In genomic region chr1:1858382-1859086, GRCh38 we compare ENCODE assay signal across 8 cellular contexts. TPM values are rescaled to one million over a fixed set of nuclear protein-coding genes. Genes with fewer than 3 reads are reported as not detected.
DNase-seq lines count a peak whose midpoint lies in the region; ATAC-seq, FAIRE-seq and TF ChIP-seq lines count a peak whose summit lies in the region.

No MANE protein-coding gene starts in this region.

- ATAC-seq in activated naive CD4-positive, alpha-beta T cell treated with anti-CD3 and anti-CD28 coated beads, Interleukin-2, amount 50 U/mL, for 72 hours = no peak
- peak; percentile 88 for ATAC-seq in K562
- ATAC-seq in sciatic nerve = peak; percentile 92
- ATAC-seq in HG02938 (IDR thresholded peaks at IDR 0.05; ENCODE audit: unreplicated experiment) = no peak

- H3K36me3 ChIP-seq in OCI-LY3 (replicated peaks; ENCODE audit: low read depth, low read length) (peaks cover 17% of the 10 kb centered on the region), K562 (ENCODE audit: control insufficient read depth, insufficient read depth, low read length) (peaks cover 31% of the 10 kb centered on the region), right atrium auricular region (no peaks in the 10 kb centered on the region)

- H2AFZ ChIP-seq in OCI-LY3 (ENCODE audit: low read depth, low read length) (no peak overlapping the region), K562 (ENCODE audit: low read depth, low read length) (no peak overlapping the region)

- in situ Hi-C loops in K562 (cut with MboI) = no loop called here

- H3K4me1 Mint-ChIP-seq in activated naive CD4-positive, alpha-beta T cell treated with anti-CD3 and anti-CD28 coated beads, Interleukin-2, amount 10 ng/mL, durations not matched to agents 7 days and 5 days = peaks cover 43% of the 10 kb centered on the region

- intact Hi-C loops in K562 (cut with micrococcal nuclease) = loop anchor here (2.0 kb wide), 1 partner anchor 48 kb away; no protein-coding TSS in a partner anchor
- intact Hi-C loops in sciatic nerve (cut with DNase I) = no loop called here

- H3K4me1 ChIP-seq in OCI-LY3 (ENCODE audit: low read length) (peaks cover 45% of the 10 kb centered on the region), K562 (replicated peaks in 1 of 2; ENCODE audit: control insufficient read depth in 2 of 2, insufficient read depth in 2 of 2, low read length in 2 of 2) (peaks cover 22 to 24% of the 10 kb centered on the region in 2 experiments; a peak in 4 of 5 replicates), right atrium auricular region (peaks cover 0 to 86% of the 10 kb centered on the region in 2 donors)

- POLR2A ChIA-PET in K562 (lab: Yijun Ruan, JAX) = interaction anchor here (0.7 to 1.3 kb wide), 9 partner anchors 9 to 29 kb away, joined by 3 to 6 read pairs (median 4); no protein-coding TSS in a partner anchor

- H3K9me1 ChIP-seq in K562 (ENCODE audit: control insufficient read depth, insufficient read depth, low read length) = peaks cover 11% of the 10 kb centered on the region

- H3K4me3 ChIP-seq in OCI-LY3 (ENCODE audit: low read length) (no peak overlapping the region), K562 (no peak overlapping the region), right atrium auricular region (peak overlapping the region in 1 of 2 donors; percentile 16)

- H3K27ac ChIP-seq in OCI-LY3 (ENCODE audit: low read length) (no peak overlapping the region), K562 (ENCODE audit: extremely low read depth, low read depth, low read length) (no peak overlapping the region; the same call in 2 of the 3 replicates), right atrium auricular region (peak overlapping the region; percentile 72 to 82)

- no peak for TF ChIP-seq POLR2A in K562 (conservative IDR thresholded peaks at IDR 0.05)

- H3K9me3 ChIP-seq in OCI-LY3 (ENCODE audit: insufficient read depth, low read length) (no peaks in the 10 kb centered on the region), K562 (replicated peaks; ENCODE audit: control insufficient read depth, insufficient read depth, low read depth, low read length) (no peaks in the 10 kb centered on the region), right atrium auricular region (no peaks in the 10 kb centered on the region)

- H3K4me2 ChIP-seq in OCI-LY3 (ENCODE audit: low read length) (peak overlapping the region; percentile 79), K562 (ENCODE audit: insufficient read depth, low read length) (peak overlapping the region; percentile 9; the same call in 1 of the 2 replicates)

- H3K9ac ChIP-seq in OCI-LY3 (ENCODE audit: low read length) (no peak overlapping the region), K562 (ENCODE audit: insufficient read depth in 1 of 2, low read depth in 2 of 2, low read length in 2 of 2) (no peak overlapping the region; a peak in 1 of 4 replicates)

- peak overlapping the region; percentile 62 for H3K27ac Mint-ChIP-seq in activated naive CD4-positive, alpha-beta T cell treated with anti-CD3 and anti-CD28 coated beads, Interleukin-2, amount 10 ng/mL, durations not matched to agents 7 days and 5 days
- peak overlapping the region in 1 of 2 donors; percentile 84 for H3K27ac Mint-ChIP-seq in activated naive CD4-positive, alpha-beta T cell treated with anti-CD3 and anti-CD28 coated beads, Interleukin-2, amount 50 U/mL, for 72 hours

- 28% methylated on average over 9 of the region's 9 CpGs for WGBS in K562 (ENCODE audit: insufficient coverage, low coverage, missing lambda C conversion rate)

- H3K27me3 Mint-ChIP-seq in activated naive CD4-positive, alpha-beta T cell treated with anti-CD3 and anti-CD28 coated beads, Interleukin-2, amount 10 ng/mL, durations not matched to agents 7 days and 5 days = no peaks in the 10 kb centered on the region

- H3K36me3 Mint-ChIP-seq in activated naive CD4-positive, alpha-beta T cell treated with anti-CD3 and anti-CD28 coated beads, Interleukin-2, amount 10 ng/mL, durations not matched to agents 7 days and 5 days = peaks cover 9% of the 10 kb centered on the region
- H3K36me3 Mint-ChIP-seq in activated naive CD4-positive, alpha-beta T cell treated with anti-CD3 and anti-CD28 coated beads, Interleukin-2, amount 50 U/mL, for 72 hours = no peaks in the 10 kb centered on the region

- H3K9me3 Mint-ChIP-seq in activated naive CD4-positive, alpha-beta T cell treated with anti-CD3 and anti-CD28 coated beads, Interleukin-2, amount 10 ng/mL, durations not matched to agents 7 days and 5 days = no peaks in the 10 kb centered on the region
- H3K9me3 Mint-ChIP-seq in activated naive CD4-positive, alpha-beta T cell treated with anti-CD3 and anti-CD28 coated beads, Interleukin-2, amount 50 U/mL, for 72 hours = no peaks in the 10 kb centered on the region

- TF ChIP-seq RAD21 in K562 (CRISPR knock-in tag; conservative IDR thresholded peaks at IDR 0.05 in 1 of 2, IDR thresholded peaks at IDR 0.05 in 1 of 2) = peak in 1 of 2 experiments; percentile 63; a peak in 3 of 4 replicates

- H3K79me2 ChIP-seq in OCI-LY3 (ENCODE audit: low read length) (peaks cover 100% of the 10 kb centered on the region), K562 (ENCODE audit: control insufficient read depth, insufficient read depth, low read length) (peaks cover 95% of the 10 kb centered on the region)

- peak; percentile 14 for TF ChIP-seq CTCF in OCI-LY3 (IDR thresholded peaks at IDR 0.05; ENCODE audit: low read depth, low read length)
- peak; percentile 56 to 78 (median 68) for TF ChIP-seq CTCF in K562 (IDR thresholded peaks at IDR 0.05 in 2 of 3, conservative IDR thresholded peaks at IDR 0.05 in 1 of 3; ENCODE audit: insufficient read depth in 2 of 3, low read depth in 1 of 3, low read length in 3 of 3)
- TF ChIP-seq CTCF in right atrium auricular region (IDR thresholded peaks at IDR 0.05) = peak in 1 of 2 donors; percentile 59

- FAIRE-seq in K562 (lab: Jason Lieb, UNC) = peak; percentile 87

- peaks cover 100% of the 10 kb centered on the region for H4K20me1 ChIP-seq in OCI-LY3 (ENCODE audit: insufficient read depth, low read length)
- H4K20me1 ChIP-seq in K562 (replicated peaks; ENCODE audit: control insufficient read depth, insufficient read depth, low read length) = peaks cover 36% of the 10 kb centered on the region

- peak; percentile 55; the same call in 1 of the 2 replicates for TF ChIP-seq EP300 in K562 (IDR thresholded peaks at IDR 0.05; ENCODE audit: low read length)

- no TSS peak for BruUV-seq in K562 (replicated peaks; lab: Mats Ljungman, UMichigan)

- H3K27me3 ChIP-seq in OCI-LY3 (ENCODE audit: low read depth, low read length) (no peaks in the 10 kb centered on the region), K562 (ENCODE audit: control insufficient read depth in 2 of 2, insufficient read depth in 2 of 2, low read length in 2 of 2) (no peaks in the 10 kb centered on the region), right atrium auricular region (no peaks in the 10 kb centered on the region)

- no peak overlapping the region for H3K4me3 Mint-ChIP-seq in activated naive CD4-positive, alpha-beta T cell treated with anti-CD3 and anti-CD28 coated beads, Interleukin-2, amount 10 ng/mL, durations not matched to agents 7 days and 5 days

- CTCF ChIA-PET in activated naive CD4-positive, alpha-beta T cell treated with anti-CD3 and anti-CD28 coated beads, Interleukin-2, amount 10 ng/mL, durations not matched to agents 7 days and 5 days (lab: Charles Lee) = interaction anchor here (0.7 to 1.2 kb wide), 2 partner anchors 11 to 47 kb away, joined by 3 to 4 read pairs; no protein-coding TSS in a partner anchor
- CTCF ChIA-PET in K562 (lab: Yijun Ruan, JAX; ENCODE audit: low intra/inter-chr PET ratio) = interaction anchor here (0.6 to 1.4 kb wide), 3 partner anchors 48 to 67 kb away, joined by 3 to 4 read pairs (median 4); no protein-coding TSS in a partner anchor

- peak; percentile 37 for DNase-seq in activated naive CD4-positive, alpha-beta T cell treated with anti-CD3 and anti-CD28 coated beads, Interleukin-2, amount 10 ng/mL, durations not matched to agents 7 days and 5 days
- DNase-seq in activated naive CD4-positive, alpha-beta T cell treated with anti-CD3 and anti-CD28 coated beads, Interleukin-2, amount 50 U/mL, for 72 hours (ENCODE audit: low spot score in 2 of 2) = no peak
- DNase-seq in K562 (ENCODE audit: extremely low read depth in 1 of 4, low spot score in 3 of 4) = peak; percentile 70 to 89 (median 78)
- DNase-seq in right atrium auricular region (ENCODE audit: low spot score) = peak; percentile 94
- peak; percentile 72 for DNase-seq in sciatic nerve (ENCODE audit: low spot score)
- no peak for DNase-seq in stimulated activated CD4-positive, alpha-beta T cell treated with anti-CD3 and anti-CD28 coated beads, Interleukin-12 subunit alpha, Interleukin-12 subunit beta, amount 100 ng/mL, for 4 hours

RNA-seq across cellular contexts. Expression of gene GNB1, which starts 32.4 kb away (rescaled TPM):
- 100 to 1,000 TPM; 267 to 358 TPM for total RNA-seq in activated naive CD4-positive, alpha-beta T cell treated with anti-CD3 and anti-CD28 coated beads, Interleukin-2, amount 50 U/mL, for 72 hours
- 190 and 209 TPM in 2 replicates for total RNA-seq in K562 (2011; cell fraction: chromatin; rRNA removed; ENCODE audit: low replicate concordance)
- total RNA-seq in K562 (2011; cell fraction: nucleolus; rRNA removed) = 83.4 and 90.4 TPM in 2 replicates
- 169 and 203 TPM in 2 replicates for total RNA-seq in K562 (2011; cell fraction: nucleoplasm; rRNA removed)
- total RNA-seq in K562 (2014; rRNA removed) (46.9 and 60.9 TPM in 2 replicates), K562 (2014; rRNA removed; fragmentation: Illumina TruSeq; extraction: Trizol) (113 and 114 TPM in 2 replicates), K562 (2015; rRNA removed; fragmentation: Illumina TruSeq; extraction: Trizol) (106 and 111 TPM in 2 replicates), K562 (2021) (289 and 309 TPM in 2 replicates), right atrium auricular region (10 to 100 TPM; 69.9 to 91.6 TPM), sciatic nerve (280 TPM)
- polyA plus RNA-seq in K562 (2011; rRNA removed) (240 and 308 TPM in 2 replicates), K562 (2014; fragmentation: Illumina TruSeq; extraction: Trizol) (293 and 388 TPM in 2 replicates), K562 (2014; fragmentation: Nextera tagmentation; extraction: Ambion mirVana) (10 to 100 TPM; 34.3 to 45.1 TPM), K562 (2014; rRNA removed) (147 and 159 TPM in 2 replicates)
- 264 and 290 TPM in 2 replicates for polyA plus RNA-seq in K562 (2011; cell fraction: cytosol; rRNA removed)
- polyA plus RNA-seq in K562 (2011; cell fraction: nucleus; rRNA removed) = 160 and 176 TPM in 2 replicates
- 213 and 306 TPM in 2 replicates for polyA plus RNA-seq in K562 (2012)
- 343 and 352 TPM in 2 replicates for polyA minus RNA-seq in K562 (2011; rRNA and poly(A)+ RNA removed)
- 206 and 275 TPM in 2 replicates for polyA minus RNA-seq in K562 (2011; cell fraction: cytosol; rRNA and poly(A)+ RNA removed)
- polyA minus RNA-seq in K562 (2011; cell fraction: nucleus; rRNA and poly(A)+ RNA removed) = 31.1 and 59.9 TPM in 2 replicates

RNA-seq across cellular contexts. Expression of gene CALML6, which starts 56.5 kb away (rescaled TPM):
- 1 to 10 TPM; 1.4 to 2.6 TPM for total RNA-seq in activated naive CD4-positive, alpha-beta T cell treated with anti-CD3 and anti-CD28 coated beads, Interleukin-2, amount 50 U/mL, for 72 hours
- 0.56 and 0.69 TPM in 2 replicates for total RNA-seq in K562 (2011; cell fraction: chromatin; rRNA removed; ENCODE audit: low replicate concordance)
- total RNA-seq in K562 (2011; cell fraction: nucleolus; rRNA removed) = 0.33 and 0.39 TPM in 2 replicates
- total RNA-seq in K562 (2011; cell fraction: nucleoplasm; rRNA removed) = not detected in 2 replicates
- total RNA-seq in K562 (2014; rRNA removed) (not detected in 2 replicates), K562 (2014; rRNA removed; fragmentation: Illumina TruSeq; extraction: Trizol) (not detected in 2 replicates), K562 (2015; rRNA removed; fragmentation: Illumina TruSeq; extraction: Trizol) (not detected in 2 replicates), K562 (2021) (not detected in 2 replicates), right atrium auricular region (not detected), sciatic nerve (0.49 TPM)
- polyA plus RNA-seq in K562 (2011; rRNA removed) (0.14 TPM in 1 of 2 replicates, not detected in the other), K562 (2014; fragmentation: Illumina TruSeq; extraction: Trizol) (not detected in 2 replicates), K562 (2014; fragmentation: Nextera tagmentation; extraction: Ambion mirVana) (not detected), K562 (2014; rRNA removed) (0.16 TPM in 1 of 2 replicates, not detected in the other)
- polyA plus RNA-seq in K562 (2011; cell fraction: cytosol; rRNA removed) = not detected in 2 replicates
- polyA plus RNA-seq in K562 (2011; cell fraction: nucleus; rRNA removed) = 0.10 and 0.68 TPM in 2 replicates
- polyA plus RNA-seq in K562 (2012) = 0.08 and 0.53 TPM in 2 replicates
- not detected in 2 replicates for polyA minus RNA-seq in K562 (2011; rRNA and poly(A)+ RNA removed)
- polyA minus RNA-seq in K562 (2011; cell fraction: cytosol; rRNA and poly(A)+ RNA removed) = not detected in 2 replicates
- not detected in 2 replicates for polyA minus RNA-seq in K562 (2011; cell fraction: nucleus; rRNA and poly(A)+ RNA removed)

Comparison
In these comparisons a context has a peak if more than half of its experiments do, and no peak if none do; other contexts are left out.
1. DNase-seq: peak in activated naive CD4-positive, alpha-beta T cell treated with anti-CD3 and anti-CD28 coated beads, Interleukin-2, amount 10 ng/mL, durations not matched to agents 7 days and 5 days (single experiment), K562 (4 of 4), right atrium auricular region (single experiment) and sciatic nerve (single experiment); none in activated naive CD4-positive, alpha-beta T cell treated with anti-CD3 and anti-CD28 coated beads, Interleukin-2, amount 50 U/mL, for 72 hours (0 of 2) and stimulated activated CD4-positive, alpha-beta T cell treated with anti-CD3 and anti-CD28 coated beads, Interleukin-12 subunit alpha, Interleukin-12 subunit beta, amount 100 ng/mL, for 4 hours (single experiment).
2. ATAC-seq: peak in K562 (single experiment) and sciatic nerve (single experiment); none in activated naive CD4-positive, alpha-beta T cell treated with anti-CD3 and anti-CD28 coated beads, Interleukin-2, amount 50 U/mL, for 72 hours (0 of 2) and HG02938 (single experiment).
3. H3K27ac ChIP-seq: peak in right atrium auricular region (2 of 2); none in OCI-LY3 (single experiment) and K562 (single experiment).